In genomic region chr11:30585892-30586250, GRCh38 we compare ENCODE assay signal across 8 cellular contexts. TPM values are rescaled to one million over a fixed set of nuclear protein-coding genes. Genes with fewer than 3 reads are reported as not detected.
A peak's percentile ranks its signal among the peaks of the same experiment; 100 is the strongest.
DNase-seq lines count a peak whose midpoint lies in the region; ATAC-seq and TF ChIP-seq lines count a peak whose summit lies in the region.

No MANE protein-coding gene starts in this region.

- DNase-seq in GM23338 (ENCODE audit: low spot score): peak; percentile 57
- DNase-seq in SJCRH30: peak; percentile 57 to 64
- peak in 29 of 56 donors; percentile 14 to 75 (median 46) for DNase-seq in nucleus accumbens (lab: John Stamatoyannopoulos, UW)
- no peak for DNase-seq in NCI-H524 treated with DMSO at 0.1 percent for 48 hours (lab: John Stamatoyannopoulos, UW)
- DNase-seq in stimulated activated naive CD4-positive, alpha-beta T cell treated with Interleukin-2 at 50 U/mL for 16 hours (lab: John Stamatoyannopoulos, UW): no peak
- no peak for DNase-seq in PC-9

- intact Hi-C loops in PC-9 (cut with micrococcal nuclease; ENCODE audit: unreplicated experiment): no loop called here

- H3K36me3 ChIP-seq in GM23338 (ENCODE audit: insufficient read depth) (no peaks in the 10 kb centered on the region), SJCRH30 (no peaks in the 10 kb centered on the region), gastroesophageal sphincter (no peaks in the 10 kb centered on the region), PC-9 (ENCODE audit: low read depth) (no peaks in the 10 kb centered on the region)

- POLR2A ChIA-PET in PC-9 (lab: Charles Lee; ENCODE audit: unreplicated experiment): no interaction called here

- peak; percentile 7 for ATAC-seq in GM18508 (IDR thresholded peaks at IDR 0.05; ENCODE audit: insufficient read depth, unreplicated experiment)
- peak; percentile 46 for ATAC-seq in GM23338
- peak; percentile 34 for ATAC-seq in gastroesophageal sphincter

- H3K4me3 ChIP-seq in GM23338: peak overlapping the region; percentile 89
- peak overlapping the region; percentile 92 for H3K4me3 ChIP-seq in SJCRH30
- peak overlapping the region; percentile 49 to 81 for H3K4me3 ChIP-seq in gastroesophageal sphincter
- no peak overlapping the region for H3K4me3 ChIP-seq in PC-9

- TF ChIP-seq EP300 in gastroesophageal sphincter (IDR thresholded peaks at IDR 0.05): no peak

- H3K27ac Mint-ChIP-seq in GM23338: no peak overlapping the region

- H3K36me3 Mint-ChIP-seq in GM23338 (ENCODE audit: low read depth): no peaks in the 10 kb centered on the region; the same call in 2 of the 3 replicates

- CTCF ChIA-PET in PC-9 (lab: Charles Lee): no interaction called here

- no peaks in the 10 kb centered on the region for H3K9me3 ChIP-seq in SJCRH30 (replicated peaks)
- H3K9me3 ChIP-seq in gastroesophageal sphincter: no peaks in the 10 kb centered on the region
- H3K9me3 ChIP-seq in PC-9 (ENCODE audit: insufficient read depth, low read depth): no peaks in the 10 kb centered on the region

- H3K79me2 ChIP-seq in GM23338 (replicated peaks; ENCODE audit: insufficient read depth) (peaks cover 31% of the 10 kb centered on the region), PC-9 (ENCODE audit: low read depth) (no peaks in the 10 kb centered on the region)

- no peak for TF ChIP-seq CTCF in GM23338 (conservative IDR thresholded peaks at IDR 0.05; ENCODE audit: low read depth in 2 of 2)
- TF ChIP-seq CTCF in gastroesophageal sphincter (IDR thresholded peaks at IDR 0.05): no peak
- no peak for TF ChIP-seq CTCF in PC-9 (conservative IDR thresholded peaks at IDR 0.05)

- H3K4me3 Mint-ChIP-seq in GM23338: peak overlapping the region; percentile 78; the same call in 2 of the 3 replicates

- H3K27ac ChIP-seq in GM23338 (ENCODE audit: low read depth) (no peak overlapping the region), SJCRH30 (peak overlapping the region; percentile 74), gastroesophageal sphincter (peak overlapping the region; percentile 11 to 88 (median 87)), PC-9 (no peak overlapping the region)

- no TSS peak for BruUV-seq in PC-9 (replicated peaks; lab: Mats Ljungman, UMichigan)

- no peak for TF ChIP-seq POLR2A in gastroesophageal sphincter (IDR thresholded peaks at IDR 0.05)

- peaks cover 35% of the 10 kb centered on the region for H3K27me3 Mint-ChIP-seq in GM23338 (ENCODE audit: insufficient read depth, low read depth, poor library complexity)

- H4K20me1 ChIP-seq in GM23338 (replicated peaks; ENCODE audit: insufficient read depth) (no peaks in the 10 kb centered on the region), PC-9 (ENCODE audit: insufficient read depth) (no peaks in the 10 kb centered on the region)

- H3K27me3 ChIP-seq in GM23338 (ENCODE audit: insufficient read depth) (peaks cover 64% of the 10 kb centered on the region), SJCRH30 (no peaks in the 10 kb centered on the region), gastroesophageal sphincter (peaks cover 10% of the 10 kb centered on the region), PC-9 (ENCODE audit: insufficient read depth, low read depth) (peaks cover 28% of the 10 kb centered on the region)

- no peaks in the 10 kb centered on the region for H3F3A ChIP-seq in GM23338 (replicated peaks; ENCODE audit: low read depth)
- H3F3A ChIP-seq in PC-9 (ENCODE audit: insufficient read depth, low read depth): no peaks in the 10 kb centered on the region

- H3K4me2 ChIP-seq in GM23338 (peak overlapping the region; percentile 99), PC-9 (no peak overlapping the region)

- H2AFZ ChIP-seq in GM23338 (peak overlapping the region; percentile 76; the same call in 1 of the 2 replicates), PC-9 (no peak overlapping the region)

- H3K4me1 Mint-ChIP-seq in GM23338: peaks cover 32% of the 10 kb centered on the region

- peaks cover 28% of the 10 kb centered on the region for H3K4me1 ChIP-seq in GM23338 (ENCODE audit: insufficient read depth)
- H3K4me1 ChIP-seq in SJCRH30: peaks cover 9% of the 10 kb centered on the region
- H3K4me1 ChIP-seq in gastroesophageal sphincter: peaks cover 0 to 41% (median 0%) of the 10 kb centered on the region in 3 donors
- H3K4me1 ChIP-seq in PC-9 (replicated peaks; ENCODE audit: insufficient read depth): no peaks in the 10 kb centered on the region

- H3K9me2 ChIP-seq in GM23338 (ENCODE audit: insufficient read depth) (no peaks in the 10 kb centered on the region), PC-9 (ENCODE audit: insufficient read depth) (no peaks in the 10 kb centered on the region)

- WGBS in gastroesophageal sphincter (ENCODE audit: low coverage in 1 of 2), 2 donors: no CpG with 5 or more reads among the region's 42 CpGs

- peaks cover 3% of the 10 kb centered on the region; the same call in 1 of the 3 replicates for H3K9me3 Mint-ChIP-seq in GM23338

TF ChIP-seq in GM23338, 12 proteins besides CTCF, POLR2A, EP300 and RAD21 (continues in another document):
- no peak for TF ChIP-seq ZNF114 (CRISPR knock-in tag; IDR thresholded peaks at IDR 0.05)
- TF ChIP-seq CREB1 (CRISPR knock-in tag; IDR thresholded peaks at IDR 0.05; ENCODE audit: low read depth): no peak
- no peak for TF ChIP-seq STAT1 (IDR thresholded peaks at IDR 0.05; ENCODE audit: unreplicated experiment)
- TF ChIP-seq NANOG (IDR thresholded peaks at IDR 0.05; ENCODE audit: borderline replicate concordance): no peak
- TF ChIP-seq ZNF331 (CRISPR knock-in tag; IDR thresholded peaks at IDR 0.05; ENCODE audit: low read depth): no peak
- TF ChIP-seq, protein P1, sequence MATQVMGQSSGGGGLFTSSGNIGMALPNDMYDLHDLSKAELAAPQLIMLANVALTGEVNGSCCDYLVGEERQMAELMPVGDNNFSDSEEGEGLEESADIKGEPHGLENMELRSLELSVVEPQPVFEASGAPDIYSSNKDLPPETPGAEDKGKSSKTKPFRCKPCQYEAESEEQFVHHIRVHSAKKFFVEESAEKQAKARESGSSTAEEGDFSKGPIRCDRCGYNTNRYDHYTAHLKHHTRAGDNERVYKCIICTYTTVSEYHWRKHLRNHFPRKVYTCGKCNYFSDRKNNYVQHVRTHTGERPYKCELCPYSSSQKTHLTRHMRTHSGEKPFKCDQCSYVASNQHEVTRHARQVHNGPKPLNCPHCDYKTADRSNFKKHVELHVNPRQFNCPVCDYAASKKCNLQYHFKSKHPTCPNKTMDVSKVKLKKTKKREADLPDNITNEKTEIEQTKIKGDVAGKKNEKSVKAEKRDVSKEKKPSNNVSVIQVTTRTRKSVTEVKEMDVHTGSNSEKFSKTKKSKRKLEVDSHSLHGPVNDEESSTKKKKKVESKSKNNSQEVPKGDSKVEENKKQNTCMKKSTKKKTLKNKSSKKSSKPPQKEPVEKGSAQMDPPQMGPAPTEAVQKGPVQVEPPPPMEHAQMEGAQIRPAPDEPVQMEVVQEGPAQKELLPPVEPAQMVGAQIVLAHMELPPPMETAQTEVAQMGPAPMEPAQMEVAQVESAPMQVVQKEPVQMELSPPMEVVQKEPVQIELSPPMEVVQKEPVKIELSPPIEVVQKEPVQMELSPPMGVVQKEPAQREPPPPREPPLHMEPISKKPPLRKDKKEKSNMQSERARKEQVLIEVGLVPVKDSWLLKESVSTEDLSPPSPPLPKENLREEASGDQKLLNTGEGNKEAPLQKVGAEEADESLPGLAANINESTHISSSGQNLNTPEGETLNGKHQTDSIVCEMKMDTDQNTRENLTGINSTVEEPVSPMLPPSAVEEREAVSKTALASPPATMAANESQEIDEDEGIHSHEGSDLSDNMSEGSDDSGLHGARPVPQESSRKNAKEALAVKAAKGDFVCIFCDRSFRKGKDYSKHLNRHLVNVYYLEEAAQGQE (IDR thresholded peaks at IDR 0.05; ENCODE audit: unreplicated experiment): no peak
- TF ChIP-seq JUNB (IDR thresholded peaks at IDR 0.05; ENCODE audit: unreplicated experiment): no peak

RNA-seq across cellular contexts. Expression of gene MPPED2, which starts 0.3 kb away (rescaled TPM):
- total RNA-seq in GM23338 (2014; rRNA removed; shearing (Covaris generic)): 6.8 and 15.8 TPM in 2 replicates
- 2.4 and 4.4 TPM in 2 replicates for polyA plus RNA-seq in GM23338 (2016; fragmentation: Nextera tagmentation; extraction: Ambion mirVana)
- 9.8 and 10.2 TPM in 2 replicates for total RNA-seq in SJCRH30 (2014; rRNA removed; shearing (Covaris generic))
- 10 to 100 TPM in 1 of 4 donors, 1 to 10 TPM in 3; 1.4 to 17.9 (median 5.3) TPM for total RNA-seq in gastroesophageal sphincter
- not detected in 2 replicates for total RNA-seq in PC-9 (2021)

Comparison
In these comparisons a context has a peak if more than half of its experiments do, and no peak if none do; other contexts are left out.
1. DNase-seq: peak in GM23338 (single experiment), SJCRH30 (2 of 2) and nucleus accumbens (29 of 56); none in NCI-H524 treated with DMSO at 0.1 percent for 48 hours (single experiment), stimulated activated naive CD4-positive, alpha-beta T cell treated with Interleukin-2 at 50 U/mL for 16 hours (single experiment) and PC-9 (0 of 2).
2. H3K27ac ChIP-seq: peak in SJCRH30 (single experiment) and gastroesophageal sphincter (4 of 4); none in GM23338 (single experiment) and PC-9 (single experiment).
3. Peak in every context shown above with its lines, with median percentiles within 50 percentile points of each other: ATAC-seq.